31 cellular contexts compared by ENCODE assay signal in the genomic region with DNA sequence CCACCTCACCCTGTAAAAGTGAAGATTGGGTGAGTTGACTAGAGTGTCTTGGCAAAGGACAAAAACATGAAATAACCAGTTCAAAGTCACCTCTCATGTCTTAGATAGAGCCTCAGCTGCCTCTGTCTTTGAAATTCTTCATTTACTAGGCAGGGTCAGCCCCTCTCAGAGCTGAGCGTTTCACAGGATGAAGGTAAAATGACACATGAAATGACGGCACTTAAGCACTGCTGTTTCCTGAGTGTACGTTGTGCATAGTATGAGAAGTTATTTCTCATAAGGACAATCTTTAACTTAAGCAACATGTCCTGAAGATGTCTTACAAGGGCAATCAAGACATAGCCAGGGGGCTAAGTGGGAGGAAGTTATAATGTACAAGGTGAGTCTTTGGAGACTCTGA. TPM values are rescaled to one million over a fixed set of nuclear protein-coding genes. Genes with fewer than 3 reads are reported as not detected.
"Had no signal": no experiment of that assay in that cellular context is flagged by ENCODE, and none has a peak within 500 bp of the region (broad histone marks: within the 10 kb centered on the region; RNA-seq: fewer than 3 reads in every experiment).

No MANE protein-coding gene starts in this region.

- DNase-seq: stimulated activated CD4-positive, alpha-beta T cell treated with anti-CD3 and anti-CD28 coated beads, Interleukin-2, amount 100 ng/mL, for 48 hours; stimulated activated CD4-positive, alpha-beta T cell treated with anti-CD3 and anti-CD28 coated beads, Interleukin-4, amount 100 ng/mL, for 1 hour; stimulated activated CD4-positive, alpha-beta T cell treated with anti-CD3 and anti-CD28 coated beads, Interleukin-4, amount 100 ng/mL, for 24 hours; stimulated activated CD4-positive, alpha-beta T cell treated with anti-CD3 and anti-CD28 coated beads, Interleukin-4, amount 100 ng/mL, for 4 hours; stimulated activated CD8-positive, alpha-beta memory T cell treated with anti-CD3 and anti-CD28 coated beads, Interleukin-4, amount 100 ng/mL, for 48 hours; stimulated activated naive B cell treated with anti-CD40 and anti-IgM and Interleukin-4, amounts not matched to agents 10 μg/mL and 1 μg/mL and 100 μg/mL, for 72 hours; stimulated activated naive CD4-positive, alpha-beta T cell; stimulated activated naive CD4-positive, alpha-beta T cell treated with Interleukin-2 at 50 U/mL for 16 hours; stimulated activated naive CD8-positive, alpha-beta T cell treated with anti-CD3 and anti-CD28 coated beads, Interleukin-15, amount 100 ng/mL, for 72 hours; stimulated activated naive CD8-positive, alpha-beta T cell treated with anti-CD3 and anti-CD28 coated beads, Interleukin-15, Interleukin-2, amounts not matched to agents 100 U/mL and 50 U/mL, for 24 hours; stomach; substantia nigra; testis; thyroid gland; tibial artery; transverse colon; trophoblast cell; upper lobe of left lung; upper lobe of right lung; uterus had no signal

- FAIRE-seq: urothelium cell line had no signal

- H3K9me3 ChIP-seq: testis, thyroid gland, upper lobe of right lung, uterus had no signal

- H3K27me3 ChIP-seq: stomach, suprapubic skin, testis, thyroid gland, tibial artery, tibial nerve, transverse colon, upper lobe of left lung, upper lobe of right lung, uterus, vagina had no signal

- H3K4me3 ChIP-seq: stomach, suprapubic skin, testis, thoracic aorta, thyroid gland, tibial artery, tibial nerve, transverse colon, upper lobe of left lung, upper lobe of right lung, uterus, vagina had no signal

- H3K4me1 ChIP-seq: stomach, suprapubic skin, testis, thyroid gland, tibial artery, tibial nerve, transverse colon, upper lobe of left lung, upper lobe of right lung, uterus, vagina had no signal

- H3K27ac ChIP-seq: stomach, suprapubic skin, testis, thoracic aorta, thyroid gland, tibial artery, tibial nerve, transverse colon, upper lobe of left lung, upper lobe of right lung, uterus, vagina had no signal

- H3K36me3 ChIP-seq: stomach, suprapubic skin, thoracic aorta, thyroid gland, tibial artery, tibial nerve, transverse colon, upper lobe of left lung, upper lobe of right lung, uterus, vagina had no signal

- ATAC-seq: stimulated activated effector memory CD8-positive, alpha-beta T cell treated with anti-CD3 and anti-CD28 coated beads, Interleukin-12 subunit alpha, Interleukin-12 subunit beta, amount 100 ng/mL, for 72 hours; stimulated activated memory B cell treated with anti-CD40 and anti-IgM and Interleukin-4, amounts not matched to agents 10 μg/mL and 1 μg/mL and 100 μg/mL, for 72 hours; stimulated activated naive B cell treated with anti-CD40 and anti-IgM and Interleukin-4, amounts not matched to agents 10 μg/mL and 1 μg/mL and 100 μg/mL, for 72 hours; stimulated activated naive CD8-positive, alpha-beta T cell treated with anti-CD3 and anti-CD28 coated beads, Interleukin-15, amount 100 ng/mL, for 72 hours; stimulated activated naive CD8-positive, alpha-beta T cell treated with anti-CD3 and anti-CD28 coated beads, Interleukin-15, Interleukin-2, amounts not matched to agents 100 U/mL and 50 U/mL, for 24 hours; upper lobe of right lung had no signal

RNA-seq across cellular contexts. Expression of gene SLC10A2, which starts 32.3 kb away (rescaled TPM):
- total RNA-seq: stomach, subcutaneous adipose tissue, temporal lobe, testis, thoracic aorta, thyroid gland, tibial nerve, upper lobe of left lung, upper lobe of right lung, ureter, urinary bladder, uterus, vagina had no signal
- polyA plus RNA-seq: stomach, urinary bladder had no signal
